In the genomic region with DNA sequence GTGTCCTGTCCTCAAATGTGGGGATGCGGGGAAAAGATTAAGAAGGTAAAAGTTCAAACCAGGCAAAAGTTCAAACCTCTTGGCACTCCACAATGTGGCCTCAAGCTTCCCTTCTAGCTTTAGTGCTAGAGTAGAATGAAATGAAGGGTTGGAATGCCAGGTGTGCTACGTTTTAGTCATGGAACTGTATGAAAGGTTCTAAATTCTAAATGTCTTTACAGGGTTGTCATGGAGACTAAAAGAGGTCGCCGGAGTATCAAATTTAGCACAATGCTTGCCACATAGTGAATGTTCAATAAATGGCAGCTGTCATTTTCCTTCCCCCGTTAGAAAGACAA, we compare ENCODE assay signal across 1 cellular context.
TF ChIP-seq lines count a peak whose summit lies in the region.

No MANE protein-coding gene starts in this region.

TF ChIP-seq in K562, 482 proteins besides CTCF, POLR2A, EP300 and RAD21 (continued from another document and continues in another):
- TF ChIP-seq, protein P1, sequence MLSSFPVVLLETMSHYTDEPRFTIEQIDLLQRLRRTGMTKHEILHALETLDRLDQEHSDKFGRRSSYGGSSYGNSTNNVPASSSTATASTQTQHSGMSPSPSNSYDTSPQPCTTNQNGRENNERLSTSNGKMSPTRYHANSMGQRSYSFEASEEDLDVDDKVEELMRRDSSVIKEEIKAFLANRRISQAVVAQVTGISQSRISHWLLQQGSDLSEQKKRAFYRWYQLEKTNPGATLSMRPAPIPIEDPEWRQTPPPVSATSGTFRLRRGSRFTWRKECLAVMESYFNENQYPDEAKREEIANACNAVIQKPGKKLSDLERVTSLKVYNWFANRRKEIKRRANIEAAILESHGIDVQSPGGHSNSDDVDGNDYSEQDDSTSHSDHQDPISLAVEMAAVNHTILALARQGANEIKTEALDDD (IDR thresholded peaks at IDR 0.05): no peak
- no peak for TF ChIP-seq MYBL2 (IDR thresholded peaks at IDR 0.05; ENCODE audit: low read depth)
- no peak for TF ChIP-seq MYBL2 (CRISPR knock-in tag; IDR thresholded peaks at IDR 0.05; ENCODE audit: borderline replicate concordance)
- no peak for TF ChIP-seq EHMT2 (IDR thresholded peaks at IDR 0.05)
- TF ChIP-seq HSF4 (CRISPR knock-in tag; IDR thresholded peaks at IDR 0.05; ENCODE audit: borderline replicate concordance): no peak
- TF ChIP-seq HMG20B (CRISPR knock-in tag; IDR thresholded peaks at IDR 0.05): no peak
- no peak for TF ChIP-seq NFE2 (IDR thresholded peaks at IDR 0.05; ENCODE audit: low read depth)
- TF ChIP-seq RFX1 (IDR thresholded peaks at IDR 0.05): peak; percentile 77
- TF ChIP-seq, protein P2, sequence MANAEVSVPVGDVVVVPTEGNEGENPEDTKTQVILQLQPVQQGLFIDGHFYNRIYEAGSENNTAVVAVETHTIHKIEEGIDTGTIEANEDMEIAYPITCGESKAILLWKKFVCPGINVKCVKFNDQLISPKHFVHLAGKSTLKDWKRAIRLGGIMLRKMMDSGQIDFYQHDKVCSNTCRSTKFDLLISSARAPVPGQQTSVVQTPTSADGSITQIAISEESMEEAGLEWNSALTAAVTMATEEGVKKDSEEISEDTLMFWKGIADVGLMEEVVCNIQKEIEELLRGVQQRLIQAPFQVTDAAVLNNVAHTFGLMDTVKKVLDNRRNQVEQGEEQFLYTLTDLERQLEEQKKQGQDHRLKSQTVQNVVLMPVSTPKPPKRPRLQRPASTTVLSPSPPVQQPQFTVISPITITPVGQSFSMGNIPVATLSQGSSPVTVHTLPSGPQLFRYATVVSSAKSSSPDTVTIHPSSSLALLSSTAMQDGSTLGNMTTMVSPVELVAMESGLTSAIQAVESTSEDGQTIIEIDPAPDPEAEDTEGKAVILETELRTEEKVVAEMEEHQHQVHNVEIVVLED (CRISPR knock-in tag; IDR thresholded peaks at IDR 0.05): no peak
- TF ChIP-seq ZNF740 (CRISPR knock-in tag; IDR thresholded peaks at IDR 0.05): 0 out of 2 replicates have a peak, but pooled peaks have one; percentile 14
- no peak for TF ChIP-seq ZNF740 (tag; IDR thresholded peaks at IDR 0.05)
- no peak for TF ChIP-seq ZNF324 (CRISPR knock-in tag; IDR thresholded peaks at IDR 0.05)
- no peak for TF ChIP-seq MCM3 (IDR thresholded peaks at IDR 0.05)
- no peak for TF ChIP-seq MAFK (IDR thresholded peaks at IDR 0.05; ENCODE audit: low read length)
- no peak for TF ChIP-seq NR2C2 (CRISPR knock-in tag; IDR thresholded peaks at IDR 0.05)
- TF ChIP-seq NR2C2 (tag; IDR thresholded peaks at IDR 0.05): peak; percentile 66; the same call in 1 of the 2 replicates
- no peak for TF ChIP-seq ARNT (IDR thresholded peaks at IDR 0.05)
- no peak for TF ChIP-seq ZNF584 (CRISPR knock-in tag; IDR thresholded peaks at IDR 0.05; ENCODE audit: low read depth)
- TF ChIP-seq HNRNPK (IDR thresholded peaks at IDR 0.05; ENCODE audit: low read depth, low read length, poor library complexity, severe bottlenecking): no peak
- TF ChIP-seq ZNF347 (CRISPR knock-in tag; IDR thresholded peaks at IDR 0.05; ENCODE audit: low read depth): no peak
- TF ChIP-seq SRF (CRISPR knock-in tag; IDR thresholded peaks at IDR 0.05): no peak
- TF ChIP-seq LARP7 (IDR thresholded peaks at IDR 0.05): no peak
- TF ChIP-seq SIN3B (IDR thresholded peaks at IDR 0.05; ENCODE audit: low read depth): no peak
- TF ChIP-seq RHOXF2B (CRISPR knock-in tag; conservative IDR thresholded peaks at IDR 0.05): no peak
- no peak for TF ChIP-seq PCBP2 (IDR thresholded peaks at IDR 0.05; ENCODE audit: low read depth, low read length, poor library complexity, severe bottlenecking)
- no peak for TF ChIP-seq GABPB1 (CRISPR knock-in tag; IDR thresholded peaks at IDR 0.05)
- TF ChIP-seq CBFB (CRISPR knock-in tag; IDR thresholded peaks at IDR 0.05): no peak
- peak; percentile 42; the same call in 1 of the 2 replicates for TF ChIP-seq NR2C1 (IDR thresholded peaks at IDR 0.05)
- TF ChIP-seq NR2C1 (tag; IDR thresholded peaks at IDR 0.05): peak; percentile 56; the same call in 1 of the 2 replicates
- TF ChIP-seq L3MBTL2 (IDR thresholded peaks at IDR 0.05): peak; percentile 6; the same call in 1 of the 2 replicates
- TF ChIP-seq, protein P3, sequence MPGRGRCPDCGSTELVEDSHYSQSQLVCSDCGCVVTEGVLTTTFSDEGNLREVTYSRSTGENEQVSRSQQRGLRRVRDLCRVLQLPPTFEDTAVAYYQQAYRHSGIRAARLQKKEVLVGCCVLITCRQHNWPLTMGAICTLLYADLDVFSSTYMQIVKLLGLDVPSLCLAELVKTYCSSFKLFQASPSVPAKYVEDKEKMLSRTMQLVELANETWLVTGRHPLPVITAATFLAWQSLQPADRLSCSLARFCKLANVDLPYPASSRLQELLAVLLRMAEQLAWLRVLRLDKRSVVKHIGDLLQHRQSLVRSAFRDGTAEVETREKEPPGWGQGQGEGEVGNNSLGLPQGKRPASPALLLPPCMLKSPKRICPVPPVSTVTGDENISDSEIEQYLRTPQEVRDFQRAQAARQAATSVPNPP (IDR thresholded peaks at IDR 0.05; ENCODE audit: borderline replicate concordance, insufficient read depth, insufficient read length): no peak
- TF ChIP-seq E2F6 (IDR thresholded peaks at IDR 0.05; ENCODE audit: borderline replicate concordance in 1 of 2, extremely low read depth in 1 of 2, insufficient read depth in 1 of 2, insufficient read length in 1 of 2, low read depth in 1 of 2, low read length in 1 of 2, poor library complexity in 1 of 2, severe bottlenecking in 1 of 2): no peak
- TF ChIP-seq KLF16 (IDR thresholded peaks at IDR 0.05): no peak
- no peak for TF ChIP-seq PHF20 (IDR thresholded peaks at IDR 0.05; ENCODE audit: partially characterized antibody)
- TF ChIP-seq JUND (IDR thresholded peaks at IDR 0.05; ENCODE audit: borderline replicate concordance, low read depth, low read length): no peak
- no peak for TF ChIP-seq JUND (tag; IDR thresholded peaks at IDR 0.05; ENCODE audit: borderline replicate concordance, low read depth, low read length)
- TF ChIP-seq MTA1 (IDR thresholded peaks at IDR 0.05; ENCODE audit: borderline replicate concordance): no peak
- TF ChIP-seq, protein P4, sequence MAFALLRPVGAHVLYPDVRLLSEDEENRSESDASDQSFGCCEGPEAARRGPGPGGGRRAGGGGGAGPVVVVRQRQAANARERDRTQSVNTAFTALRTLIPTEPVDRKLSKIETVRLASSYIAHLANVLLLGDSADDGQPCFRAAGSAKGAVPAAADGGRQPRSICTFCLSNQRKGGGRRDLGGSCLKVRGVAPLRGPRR (CRISPR knock-in tag; IDR thresholded peaks at IDR 0.05): no peak
- no peak for TF ChIP-seq ELF1 (tag; IDR thresholded peaks at IDR 0.05)
- TF ChIP-seq, protein P5, sequence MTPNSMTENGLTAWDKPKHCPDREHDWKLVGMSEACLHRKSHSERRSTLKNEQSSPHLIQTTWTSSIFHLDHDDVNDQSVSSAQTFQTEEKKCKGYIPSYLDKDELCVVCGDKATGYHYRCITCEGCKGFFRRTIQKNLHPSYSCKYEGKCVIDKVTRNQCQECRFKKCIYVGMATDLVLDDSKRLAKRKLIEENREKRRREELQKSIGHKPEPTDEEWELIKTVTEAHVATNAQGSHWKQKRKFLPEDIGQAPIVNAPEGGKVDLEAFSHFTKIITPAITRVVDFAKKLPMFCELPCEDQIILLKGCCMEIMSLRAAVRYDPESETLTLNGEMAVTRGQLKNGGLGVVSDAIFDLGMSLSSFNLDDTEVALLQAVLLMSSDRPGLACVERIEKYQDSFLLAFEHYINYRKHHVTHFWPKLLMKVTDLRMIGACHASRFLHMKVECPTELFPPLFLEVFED (CRISPR knock-in tag; conservative IDR thresholded peaks at IDR 0.05): no peak
- no peak for TF ChIP-seq TEAD2 (tag; IDR thresholded peaks at IDR 0.05)
- TF ChIP-seq ZNF175 (CRISPR knock-in tag; IDR thresholded peaks at IDR 0.05; ENCODE audit: low read depth): 0 out of 2 replicates have a peak, but pooled peaks have one; percentile 5
- TF ChIP-seq CREB1 (IDR thresholded peaks at IDR 0.05): no peak
- no peak for TF ChIP-seq CREB1 (CRISPR knock-in tag; IDR thresholded peaks at IDR 0.05)
- TF ChIP-seq KDM4B (IDR thresholded peaks at IDR 0.05; ENCODE audit: borderline replicate concordance in 2 of 2, low read depth in 1 of 2): no peak
- no peak for TF ChIP-seq ZNF507 (tag; conservative IDR thresholded peaks at IDR 0.05)
- TF ChIP-seq, protein P6, sequence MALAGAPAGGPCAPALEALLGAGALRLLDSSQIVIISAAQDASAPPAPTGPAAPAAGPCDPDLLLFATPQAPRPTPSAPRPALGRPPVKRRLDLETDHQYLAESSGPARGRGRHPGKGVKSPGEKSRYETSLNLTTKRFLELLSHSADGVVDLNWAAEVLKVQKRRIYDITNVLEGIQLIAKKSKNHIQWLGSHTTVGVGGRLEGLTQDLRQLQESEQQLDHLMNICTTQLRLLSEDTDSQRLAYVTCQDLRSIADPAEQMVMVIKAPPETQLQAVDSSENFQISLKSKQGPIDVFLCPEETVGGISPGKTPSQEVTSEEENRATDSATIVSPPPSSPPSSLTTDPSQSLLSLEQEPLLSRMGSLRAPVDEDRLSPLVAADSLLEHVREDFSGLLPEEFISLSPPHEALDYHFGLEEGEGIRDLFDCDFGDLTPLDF (CRISPR knock-in tag; IDR thresholded peaks at IDR 0.05): no peak
- TF ChIP-seq BRD9 (IDR thresholded peaks at IDR 0.05; ENCODE audit: low read depth, partially characterized antibody): no peak
- no peak for TF ChIP-seq ZNF586 (CRISPR knock-in tag; conservative IDR thresholded peaks at IDR 0.05)
- no peak for TF ChIP-seq SP1 (CRISPR knock-in tag; IDR thresholded peaks at IDR 0.05)
- TF ChIP-seq HNRNPH1 (optimal IDR thresholded peaks at IDR 0.05; ENCODE audit: low read depth, low read length): no peak
- TF ChIP-seq PML (IDR thresholded peaks at IDR 0.05; ENCODE audit: low read length): no peak
- 0 out of 2 replicates have a peak, but pooled peaks have one; percentile 7 for TF ChIP-seq GABPA (tag; conservative IDR thresholded peaks at IDR 0.05; ENCODE audit: low read depth)
- TF ChIP-seq NCOA1 (IDR thresholded peaks at IDR 0.05; ENCODE audit: low read depth): no peak
- TF ChIP-seq POLR2AphosphoS2 (IDR thresholded peaks at IDR 0.05; ENCODE audit: low read length): no peak
- TF ChIP-seq, protein P7, sequence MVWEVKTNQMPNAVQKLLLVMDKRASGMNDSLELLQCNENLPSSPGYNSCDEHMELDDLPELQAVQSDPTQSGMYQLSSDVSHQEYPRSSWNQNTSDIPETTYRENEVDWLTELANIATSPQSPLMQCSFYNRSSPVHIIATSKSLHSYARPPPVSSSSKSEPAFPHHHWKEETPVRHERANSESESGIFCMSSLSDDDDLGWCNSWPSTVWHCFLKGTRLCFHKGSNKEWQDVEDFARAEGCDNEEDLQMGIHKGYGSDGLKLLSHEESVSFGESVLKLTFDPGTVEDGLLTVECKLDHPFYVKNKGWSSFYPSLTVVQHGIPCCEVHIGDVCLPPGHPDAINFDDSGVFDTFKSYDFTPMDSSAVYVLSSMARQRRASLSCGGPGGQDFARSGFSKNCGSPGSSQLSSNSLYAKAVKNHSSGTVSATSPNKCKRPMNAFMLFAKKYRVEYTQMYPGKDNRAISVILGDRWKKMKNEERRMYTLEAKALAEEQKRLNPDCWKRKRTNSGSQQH (CRISPR knock-in tag; IDR thresholded peaks at IDR 0.05): no peak
- TF ChIP-seq CSDE1 (IDR thresholded peaks at IDR 0.05): no peak
- no peak for TF ChIP-seq JUNB (CRISPR knock-in tag; conservative IDR thresholded peaks at IDR 0.05)
- TF ChIP-seq, protein P8, sequence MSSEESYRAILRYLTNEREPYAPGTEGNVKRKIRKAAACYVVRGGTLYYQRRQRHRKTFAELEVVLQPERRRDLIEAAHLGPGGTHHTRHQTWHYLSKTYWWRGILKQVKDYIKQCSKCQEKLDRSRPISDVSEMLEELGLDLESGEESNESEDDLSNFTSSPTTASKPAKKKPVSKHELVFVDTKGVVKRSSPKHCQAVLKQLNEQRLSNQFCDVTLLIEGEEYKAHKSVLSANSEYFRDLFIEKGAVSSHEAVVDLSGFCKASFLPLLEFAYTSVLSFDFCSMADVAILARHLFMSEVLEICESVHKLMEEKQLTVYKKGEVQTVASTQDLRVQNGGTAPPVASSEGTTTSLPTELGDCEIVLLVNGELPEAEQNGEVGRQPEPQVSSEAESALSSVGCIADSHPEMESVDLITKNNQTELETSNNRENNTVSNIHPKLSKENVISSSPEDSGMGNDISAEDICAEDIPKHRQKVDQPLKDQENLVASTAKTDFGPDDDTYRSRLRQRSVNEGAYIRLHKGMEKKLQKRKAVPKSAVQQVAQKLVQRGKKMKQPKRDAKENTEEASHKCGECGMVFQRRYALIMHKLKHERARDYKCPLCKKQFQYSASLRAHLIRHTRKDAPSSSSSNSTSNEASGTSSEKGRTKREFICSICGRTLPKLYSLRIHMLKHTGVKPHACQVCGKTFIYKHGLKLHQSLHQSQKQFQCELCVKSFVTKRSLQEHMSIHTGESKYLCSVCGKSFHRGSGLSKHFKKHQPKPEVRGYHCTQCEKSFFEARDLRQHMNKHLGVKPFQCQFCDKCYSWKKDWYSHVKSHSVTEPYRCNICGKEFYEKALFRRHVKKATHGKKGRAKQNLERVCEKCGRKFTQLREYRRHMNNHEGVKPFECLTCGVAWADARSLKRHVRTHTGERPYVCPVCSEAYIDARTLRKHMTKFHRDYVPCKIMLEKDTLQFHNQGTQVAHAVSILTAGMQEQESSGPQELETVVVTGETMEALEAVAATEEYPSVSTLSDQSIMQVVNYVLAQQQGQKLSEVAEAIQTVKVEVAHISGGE (CRISPR knock-in tag; IDR thresholded peaks at IDR 0.05): 0 out of 6 replicates have a peak, but pooled peaks of 1 of the 3 experiments have one; percentile 7
- TF ChIP-seq IFI16 (CRISPR knock-in tag; IDR thresholded peaks at IDR 0.05): no peak
